Comparison of ENCODE assay signal across 18 cellular contexts in the genomic region with DNA sequence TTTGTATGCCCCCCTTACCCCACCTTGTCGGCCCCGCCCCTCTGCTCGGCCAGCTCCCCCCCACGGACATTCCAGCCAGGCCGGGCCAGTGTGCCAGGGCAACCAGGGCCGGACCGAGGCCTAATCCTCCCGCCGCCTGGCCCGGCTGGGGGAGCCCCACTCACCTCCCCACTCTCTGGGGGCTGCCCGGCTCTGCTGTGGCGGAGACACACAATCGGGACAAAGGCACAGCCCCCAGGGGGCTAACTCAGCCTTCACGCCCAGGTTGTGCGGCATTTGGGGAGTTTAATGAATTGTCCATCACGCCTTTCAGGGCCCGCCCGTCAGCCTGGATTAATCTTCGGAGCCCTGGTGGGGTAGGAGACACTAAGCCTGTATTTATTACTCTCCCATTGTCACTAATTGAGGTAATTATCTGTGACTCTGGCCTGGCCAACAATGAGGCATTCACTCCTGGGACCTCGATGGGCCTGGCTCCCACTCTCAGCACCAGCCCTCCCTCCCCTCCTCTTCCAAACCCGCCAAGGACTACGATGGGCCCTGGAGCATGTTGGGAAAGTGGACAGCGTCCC. TPM values are rescaled to one million over a fixed set of nuclear protein-coding genes. Genes with fewer than 3 reads are reported as not detected.
"Had no signal": no experiment of that assay in that cellular context is flagged by ENCODE, and none has a peak within 500 bp of the region (broad histone marks: within the 10 kb centered on the region; RNA-seq: fewer than 3 reads in every experiment).

No MANE protein-coding gene starts in this region.

- H3K27ac ChIP-seq: body of pancreas, lower lobe of right lung, right atrium auricular region, skin epidermis, thyroid gland had no signal

- DNase-seq: activated CD4-positive, alpha-beta T cell treated with anti-CD3 and anti-CD28 coated beads, Interleukin-2, amount 50 U/mL, for 4 hours; activated CD4-positive, CD25-positive, alpha-beta regulatory T cell treated with anti-CD3 and anti-CD28 coated beads, Interleukin-2, amount 50 U/mL, for 72 hours; activated effector memory CD4-positive, alpha-beta T cell treated with anti-CD3 and anti-CD28 coated beads, Interleukin-2, amount 50 U/mL, for 16 hours; amniotic stem cell; body of pancreas; immature natural killer cell; left cardiac atrium; lower lobe of right lung; thyroid gland had no signal

- H3K9me3 Mint-ChIP-seq: activated naive CD4-positive, alpha-beta T cell treated with anti-CD3 and anti-CD28 coated beads, Interleukin-2, amount 50 U/mL, for 72 hours; activated T-cell treated with anti-CD3 and anti-CD28 coated beads, Interleukin-2, amount 50 U/mL, for 24 hours; central memory CD8-positive, alpha-beta T cell; immature natural killer cell; mesothelial cell of epicardium; neural crest cell had no signal

- H3K4me3 ChIP-seq: body of pancreas, lower lobe of right lung, right atrium auricular region, skin epidermis, thyroid gland had no signal

- H3K27ac Mint-ChIP-seq: activated naive CD4-positive, alpha-beta T cell treated with anti-CD3 and anti-CD28 coated beads, Interleukin-2, amount 50 U/mL, for 72 hours; activated T-cell treated with anti-CD3 and anti-CD28 coated beads, Interleukin-2, amount 50 U/mL, for 24 hours; mesothelial cell of epicardium had no signal

- H3K4me1 ChIP-seq: thyroid gland had no signal

- H3K27me3 ChIP-seq: thyroid gland had no signal

- H3K36me3 ChIP-seq: lower lobe of right lung, right atrium auricular region, thyroid gland had no signal

- ATAC-seq: activated naive CD4-positive, alpha-beta T cell treated with anti-CD3 and anti-CD28 coated beads, Interleukin-2, amount 50 U/mL, for 72 hours; body of pancreas; esophagus mucosa; left cardiac atrium had no signal

- H3K4me3 Mint-ChIP-seq: activated T-cell treated with anti-CD3 and anti-CD28 coated beads, Interleukin-2, amount 50 U/mL, for 24 hours; central memory CD8-positive, alpha-beta T cell; mesothelial cell of epicardium; neural crest cell had no signal

- H3K9me3 ChIP-seq: body of pancreas, lower lobe of right lung, right atrium auricular region, thyroid gland had no signal

- H3K36me3 Mint-ChIP-seq: immature natural killer cell, mesothelial cell of epicardium had no signal

RNA-seq across cellular contexts. Expression of gene WNT1, which starts 8.7 kb away (rescaled TPM):
- total RNA-seq: body of pancreas, esophagus mucosa, left cardiac atrium, lower lobe of right lung, mesothelial cell of epicardium, myocyte, right atrium auricular region, thyroid gland had no signal

RNA-seq across cellular contexts. Expression of gene DDN, which starts 12.4 kb away (rescaled TPM):
- total RNA-seq: lower lobe of right lung had no signal
